In the genomic region with DNA sequence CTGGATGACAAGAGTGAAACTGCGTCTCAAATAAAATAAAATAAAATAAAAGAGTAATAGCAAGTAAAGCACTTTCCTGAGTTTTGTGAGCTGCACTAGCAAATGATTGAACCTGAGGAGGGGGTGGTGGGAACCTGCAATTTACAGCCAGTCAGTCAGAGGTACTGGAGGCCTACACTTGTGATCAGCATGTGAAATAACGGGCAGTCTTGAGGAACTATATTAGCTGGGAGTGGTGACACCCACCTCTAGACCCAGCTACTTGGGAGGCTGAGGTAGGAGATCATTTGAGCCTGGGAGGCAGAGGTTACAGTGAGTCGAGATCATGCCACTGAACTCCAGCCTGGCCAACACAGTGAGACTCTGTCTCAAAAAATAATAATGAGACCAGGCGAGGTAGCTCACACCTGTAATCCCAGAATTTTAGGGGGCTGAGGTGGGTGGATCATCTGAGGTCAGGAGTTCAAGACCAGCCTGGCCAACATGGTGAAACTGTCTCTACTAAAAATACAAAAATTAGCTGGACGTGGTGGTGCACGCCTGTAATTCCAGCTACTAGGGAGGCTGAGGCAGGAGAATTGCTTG, we compare ENCODE assay signal across 29 cellular contexts.
"Had no signal": no experiment of that assay in that cellular context is flagged by ENCODE, and none has a peak within 500 bp of the region (broad histone marks: within the 10 kb centered on the region; RNA-seq: fewer than 3 reads in every experiment).

No MANE protein-coding gene starts in this region.

- H3K9me3 Mint-ChIP-seq: mesothelial cell of epicardium; naive thymus-derived CD4-positive, alpha-beta T cell; nephron; neural progenitor cell; stimulated activated naive CD8-positive, alpha-beta T cell treated with anti-CD3 and anti-CD28 coated beads, Interleukin-15, amount 100 ng/mL, for 72 hours had no signal

- H3K27me3 ChIP-seq: heart left ventricle, hepatocyte, neural progenitor cell, right atrium auricular region, suprapubic skin, transverse colon, upper lobe of right lung, uterus had no signal

- H3K27ac Mint-ChIP-seq: mesothelial cell of epicardium; naive thymus-derived CD4-positive, alpha-beta T cell; neural progenitor cell; stimulated activated naive CD8-positive, alpha-beta T cell treated with anti-CD3 and anti-CD28 coated beads, Interleukin-15, amount 100 ng/mL, for 72 hours had no signal

- DNase-seq: dermis blood vessel endothelial cell; effector memory CD4-positive, alpha-beta T cell; heart left ventricle; left ventricle myocardium superior; lower lobe of right lung; naive thymus-derived CD4-positive, alpha-beta T cell; nucleus accumbens; stimulated activated CD4-positive, alpha-beta T cell treated with anti-CD3 and anti-CD28 coated beads, Interleukin-12 subunit alpha, Interleukin-12 subunit beta, amount 100 ng/mL, for 4 hours; stimulated activated CD4-positive, alpha-beta T cell treated with anti-CD3 and anti-CD28 coated beads, Interleukin-1b, Interleukin-23, amount 100 ng/mL, for 48 hours; stimulated activated CD4-positive, alpha-beta T cell treated with anti-CD3 and anti-CD28 coated beads, Interleukin-4, amount 100 ng/mL, for 1 hour; stimulated activated CD8-positive, alpha-beta memory T cell treated with anti-CD3 and anti-CD28 coated beads, Interleukin-4, amount 100 ng/mL, for 48 hours; stimulated activated naive CD4-positive, alpha-beta T cell; stimulated activated naive CD8-positive, alpha-beta T cell treated with anti-CD3 and anti-CD28 coated beads, Interleukin-15, amount 100 ng/mL, for 72 hours; transverse colon; upper lobe of right lung; uterus had no signal

- H3K4me2 ChIP-seq: hepatocyte, neural progenitor cell, smooth muscle cell had no signal

- H3K9me3 ChIP-seq: heart left ventricle, lower lobe of right lung, prostate gland, right atrium auricular region, suprapubic skin, transverse colon, upper lobe of right lung, uterus had no signal

- H3K27me3 Mint-ChIP-seq: naive thymus-derived CD4-positive, alpha-beta T cell; stimulated activated naive CD8-positive, alpha-beta T cell treated with anti-CD3 and anti-CD28 coated beads, Interleukin-15, amount 100 ng/mL, for 72 hours had no signal

- H3K4me3 ChIP-seq: coronary artery, heart left ventricle, hepatocyte, lower lobe of right lung, neural progenitor cell, prostate gland, right atrium auricular region, smooth muscle cell, suprapubic skin, transverse colon, upper lobe of right lung, uterus had no signal

- H3K4me3 Mint-ChIP-seq: mesothelial cell of epicardium; naive thymus-derived CD4-positive, alpha-beta T cell; nephron; neural progenitor cell; stimulated activated naive CD8-positive, alpha-beta T cell treated with anti-CD3 and anti-CD28 coated beads, Interleukin-15, amount 100 ng/mL, for 72 hours had no signal

- H3K79me2 ChIP-seq: hepatocyte had no signal

- ATAC-seq: heart left ventricle; left ventricle myocardium superior; lower lobe of right lung; naive thymus-derived CD4-positive, alpha-beta T cell; sciatic nerve; stimulated activated naive CD8-positive, alpha-beta T cell treated with anti-CD3 and anti-CD28 coated beads, Interleukin-15, amount 100 ng/mL, for 72 hours; upper lobe of right lung had no signal

- H3K36me3 ChIP-seq: heart left ventricle, lower lobe of right lung, prostate gland, right atrium auricular region, suprapubic skin, transverse colon, upper lobe of right lung, uterus had no signal

- H3K4me1 ChIP-seq: heart left ventricle, lower lobe of right lung, prostate gland, right atrium auricular region, suprapubic skin, transverse colon, upper lobe of right lung, uterus had no signal

- H3K27ac ChIP-seq: coronary artery, heart left ventricle, hepatocyte, lower lobe of right lung, neural progenitor cell, prostate gland, right atrium auricular region, suprapubic skin, transverse colon, upper lobe of right lung, uterus had no signal

- H2AFZ ChIP-seq: hepatocyte, neural progenitor cell had no signal

- H3K36me3 Mint-ChIP-seq: mesothelial cell of epicardium; naive thymus-derived CD4-positive, alpha-beta T cell; neural progenitor cell had no signal

- FAIRE-seq: endometrium, frontal cortex, keratinocyte had no signal

- H3K9ac ChIP-seq: neural progenitor cell had no signal

- H3K4me1 Mint-ChIP-seq: mesothelial cell of epicardium; naive thymus-derived CD4-positive, alpha-beta T cell; nephron; neural progenitor cell; stimulated activated naive CD8-positive, alpha-beta T cell treated with anti-CD3 and anti-CD28 coated beads, Interleukin-15, amount 100 ng/mL, for 72 hours had no signal
